Comparison of ENCODE assay signal across 15 cellular contexts in genomic region chr22:29330753-29331152, GRCh38. TPM values are rescaled to one million over a fixed set of nuclear protein-coding genes. Genes with fewer than 3 reads are reported as not detected.
DNase-seq lines count a peak whose midpoint lies in the region; ATAC-seq, FAIRE-seq and TF ChIP-seq lines count a peak whose summit lies in the region.
"Had no signal": no experiment of that assay in that cellular context is flagged by ENCODE, and none has a peak within 500 bp of the region (broad histone marks: within the 10 kb centered on the region; RNA-seq: fewer than 3 reads in every experiment).

No MANE protein-coding gene starts in this region.

- in situ Hi-C loops in HepG2 (cut with HindIII; ENCODE audit: extremely low pct_ligation_motif_present, low pct_unique_long_range_greater_than_20kb) = no loop called here

- no peak overlapping the region for H3K4me2 ChIP-seq in HepG2 (ENCODE audit: low read depth, low read length)

- FAIRE-seq in HepG2 (lab: Jason Lieb, UNC) = no peak
- no peak for FAIRE-seq in GM12891 (lab: Jason Lieb, UNC)
- FAIRE-seq: HTR-8/SVneo, keratinocyte had no signal

- H3K4me3 ChIP-seq in liver (ENCODE audit: low read depth in 1 of 3, low read length in 3 of 3) = no peak overlapping the region
- H3K4me3 ChIP-seq in HepG2 (replicated peaks in 1 of 3; ENCODE audit: insufficient read depth in 1 of 3, low read depth in 2 of 3, low read length in 3 of 3) = no peak overlapping the region
- no peak overlapping the region for H3K4me3 ChIP-seq in adrenal gland
- H3K4me3 ChIP-seq: upper lobe of right lung had no signal

- CTCF ChIA-PET in HepG2 (lab: Yijun Ruan, JAX; ENCODE audit: low intra/inter-chr PET ratio, low total read pairs) = no interaction called here

- peak in 1 of 2 donors; percentile 5 for TF ChIP-seq RAD21 in liver (IDR thresholded peaks at IDR 0.05)
- TF ChIP-seq RAD21 in HepG2 (CRISPR knock-in tag; IDR thresholded peaks at IDR 0.05) = no peak

- H4K20me1 ChIP-seq in HepG2 (ENCODE audit: insufficient read depth, low read length) = no peaks in the 10 kb centered on the region

- no peak overlapping the region for H2AFZ ChIP-seq in HepG2 (ENCODE audit: low read length)

- no peak for ATAC-seq in HepG2
- no peak for ATAC-seq in HG02763 (IDR thresholded peaks at IDR 0.05; ENCODE audit: unreplicated experiment)
- ATAC-seq: upper lobe of right lung had no signal

- no peaks in the 10 kb centered on the region for H3K79me2 ChIP-seq in HepG2 (ENCODE audit: insufficient read depth, low read length)

- peaks cover 3 to 20% (median 14%) of the 10 kb centered on the region in 4 donors for H3K4me1 ChIP-seq in liver (ENCODE audit: control insufficient read depth in 4 of 4, insufficient read depth in 4 of 4, low read length in 3 of 4)
- H3K4me1 ChIP-seq in HepG2 (ENCODE audit: insufficient read depth, low read length) = peaks cover 14% of the 10 kb centered on the region
- peaks cover 11 to 20% of the 10 kb centered on the region in 2 donors for H3K4me1 ChIP-seq in adrenal gland (replicated peaks in 1 of 2)
- H3K4me1 ChIP-seq: upper lobe of right lung had no signal

- DNase-seq in HepG2 (ENCODE audit: low spot score) (no peak), adrenal gland (peak; percentile 89 to 98 (median 97)), NCI-H1436 treated with DMSO at 0.1 percent for 48 hours (lab: John Stamatoyannopoulos, UW) (no peak), GM12891 (ENCODE audit: insufficient read length, low spot score) (no peak), NCI-H2081 (lab: John Stamatoyannopoulos, UW) (no peak)
- DNase-seq: activated CD4-positive, alpha-beta memory T cell treated with anti-CD3 and anti-CD28 coated beads for 36 hours; activated naive CD8-positive, alpha-beta T cell treated with anti-CD3 and anti-CD28 coated beads, Interleukin-2, amount 10 ng/mL, durations not matched to agents 7 days and 5 days; NCI-H2227 treated with DMSO at 0.1 percent for 48 hours; upper lobe of right lung had no signal

- no TSS peak for BruUV-seq in HepG2 (replicated peaks; lab: Mats Ljungman, UMichigan)

- no peak for TF ChIP-seq POLR2A in HepG2 (IDR thresholded peaks at IDR 0.05; ENCODE audit: insufficient read depth in 1 of 2, low read depth in 2 of 2, low read length in 2 of 2)
- peak in 1 of 2 donors; percentile 47 for TF ChIP-seq POLR2A in adrenal gland (IDR thresholded peaks at IDR 0.05)
- no peak for TF ChIP-seq POLR2A in GM12891 (IDR thresholded peaks at IDR 0.05; ENCODE audit: low read depth, low read length)

- H3K27ac ChIP-seq in liver (ENCODE audit: low read depth in 1 of 2, low read length in 2 of 2) (no peak overlapping the region), HepG2 (ENCODE audit: extremely low read length, insufficient read depth, low read length) (no peak overlapping the region), adrenal gland (peak overlapping the region; percentile 24 to 88 (median 46)), layer of hippocampus (ENCODE audit: low read depth, low read length) (peak overlapping the region; percentile 18)
- H3K27ac ChIP-seq: C4-2B, upper lobe of right lung had no signal

- H3K36me3 ChIP-seq in liver (ENCODE audit: control insufficient read depth in 4 of 4, insufficient read depth in 3 of 4, low read depth in 1 of 4, low read length in 3 of 4) = peaks cover 5 to 50% (median 10%) of the 10 kb centered on the region in 4 donors
- H3K36me3 ChIP-seq in HepG2 (replicated peaks in 1 of 2; ENCODE audit: control insufficient read depth in 1 of 2, insufficient read depth in 2 of 2, low read length in 2 of 2) = peaks cover 6 to 20% of the 10 kb centered on the region in 2 experiments
- peaks cover 0 to 75% of the 10 kb centered on the region in 2 donors for H3K36me3 ChIP-seq in adrenal gland (replicated peaks in 1 of 2)

- H3K9ac ChIP-seq in liver (ENCODE audit: low read depth in 1 of 2, low read length in 2 of 2) (no peak overlapping the region), HepG2 (ENCODE audit: insufficient read depth, low read depth, low read length) (no peak overlapping the region)

- 82% methylated on average over 9 of the region's 9 CpGs for WGBS in liver
- WGBS in HepG2 (ENCODE audit: low lambda C conversion rate) = 88% methylated on average over 7 of the region's 9 CpGs
- 15 to 55% (median 21%) methylated on average over 3 to 9 of the region's 9 CpGs for WGBS in adrenal gland, 4 donors

- no peak for TF ChIP-seq EP300 in HepG2 (IDR thresholded peaks at IDR 0.05; ENCODE audit: low read depth in 2 of 2, low read length in 2 of 2)
- TF ChIP-seq EP300 in HepG2 (CRISPR knock-in tag; IDR thresholded peaks at IDR 0.05; ENCODE audit: borderline replicate concordance) = no peak

- POLR2A ChIA-PET in HepG2 (lab: Yijun Ruan, JAX) = no interaction called here

- no peak for TF ChIP-seq CTCF in liver (IDR thresholded peaks at IDR 0.05; ENCODE audit: low read depth, low read length, missing input control)
- no peak for TF ChIP-seq CTCF in HepG2 (CRISPR knock-in tag; IDR thresholded peaks at IDR 0.05)
- no peak for TF ChIP-seq CTCF in adrenal gland (IDR thresholded peaks at IDR 0.05)

- H3K9me3 ChIP-seq in liver (ENCODE audit: control insufficient read depth in 4 of 4, low read length in 3 of 4) (no peaks in the 10 kb centered on the region), HepG2 (ENCODE audit: low read length) (no peaks in the 10 kb centered on the region), adrenal gland (replicated peaks in 1 of 3) (no peaks in the 10 kb centered on the region)
- H3K9me3 ChIP-seq: upper lobe of right lung had no signal

- H3K27me3 ChIP-seq in liver (ENCODE audit: control insufficient read depth in 4 of 4, insufficient read depth in 4 of 4, low read length in 3 of 4) (no peaks in the 10 kb centered on the region), HepG2 (ENCODE audit: control insufficient read depth in 1 of 2, insufficient read depth in 2 of 2, low read length in 2 of 2) (no peaks in the 10 kb centered on the region), adrenal gland (no peaks in the 10 kb centered on the region), layer of hippocampus (ENCODE audit: control insufficient read depth, insufficient read depth, low read length) (no peaks in the 10 kb centered on the region)
- H3K27me3 ChIP-seq: upper lobe of right lung had no signal

- intact Hi-C loops in HepG2 (cut with micrococcal nuclease; ENCODE audit: unreplicated experiment) = no loop called here
- intact Hi-C loops in adrenal gland (cut with DNase I) = no loop called here

RNA-seq across cellular contexts. Expression of gene RASL10A, which starts 15.3 kb away (rescaled TPM):
- total RNA-seq in liver (under 1 TPM; 0.75 to 0.79 TPM), HepG2 (2016; rRNA removed; fragmentation: Illumina TruSeq; extraction: Trizol) (0.22 TPM in 1 of 2 replicates, not detected in the other), adrenal gland (1 to 10 TPM in 7 of 8 donors, under 1 TPM in 1; 0.54 to 3.7 (median 1.8) TPM)
- polyA plus RNA-seq in liver (under 1 TPM; 0.10 to 0.20 TPM), HepG2 (2011; rRNA removed) (0.05 and 0.08 TPM in 2 replicates), adrenal gland (10 to 100 TPM in 1 of 3 donors, 1 to 10 TPM in 1, under 1 TPM in 1; 0.51 to 14.4 (median 9.1) TPM)
- not detected in 2 replicates for total RNA-seq in HepG2 (2016; cell fraction: cytosol; rRNA removed; fragmentation: Illumina TruSeq; extraction: Trizol; ENCODE audit: low read depth)
- total RNA-seq in HepG2 (2016; cell fraction: insoluble cytoplasmic fraction; rRNA removed; fragmentation: Illumina TruSeq; extraction: Trizol) = not detected in 2 replicates
- total RNA-seq in HepG2 (2016; cell fraction: membrane; rRNA removed; fragmentation: Illumina TruSeq; extraction: Trizol) = not detected in 2 replicates
- not detected in 2 replicates for total RNA-seq in HepG2 (2016; cell fraction: nucleus; rRNA removed; fragmentation: Illumina TruSeq; extraction: Trizol)
- 0.08 and 0.17 TPM in 2 replicates for polyA plus RNA-seq in HepG2 (2011; cell fraction: cytosol; rRNA removed)
- polyA plus RNA-seq in HepG2 (2011; cell fraction: nucleus; rRNA removed) = 0.40 and 1.6 TPM in 2 replicates
- not detected in 2 replicates for polyA plus RNA-seq in HepG2 (2012)
- not detected in 2 replicates for polyA plus RNA-seq in HepG2 (2016; cell fraction: cytosol; fragmentation: Illumina TruSeq; extraction: Trizol; ENCODE audit: low read depth)
- polyA plus RNA-seq in HepG2 (2016; cell fraction: insoluble cytoplasmic fraction; fragmentation: Illumina TruSeq; extraction: Trizol; ENCODE audit: low read depth) = not detected in 2 replicates
- not detected in 2 replicates for polyA plus RNA-seq in HepG2 (2016; cell fraction: membrane; fragmentation: Illumina TruSeq; extraction: Trizol; ENCODE audit: low read depth)
- polyA plus RNA-seq in HepG2 (2016; cell fraction: nucleus; fragmentation: Illumina TruSeq; extraction: Trizol; ENCODE audit: insufficient read depth, low read depth) = 1.5 TPM in 1 of 2 replicates, not detected in the other
- polyA minus RNA-seq in HepG2 (2011; rRNA and poly(A)+ RNA removed; ENCODE audit: low replicate concordance) = 0.09 TPM in 1 of 2 replicates, not detected in the other
- polyA minus RNA-seq in HepG2 (2011; cell fraction: cytosol; rRNA and poly(A)+ RNA removed) = not detected in 2 replicates
- polyA minus RNA-seq in HepG2 (2011; cell fraction: nucleus; rRNA and poly(A)+ RNA removed) = not detected in 2 replicates
- 0.63 TPM for polyA plus RNA-seq in GM12891 (2012; ENCODE audit: low read depth, missing spikeins)
- polyA plus RNA-seq: keratinocyte had no signal

RNA-seq across cellular contexts. Expression of gene GAS2L1, which starts 24.3 kb away (rescaled TPM):
- total RNA-seq in liver (10 to 100 TPM in 1 of 2 donors, 1 to 10 TPM in 1; 6.6 to 11.4 TPM), HepG2 (2016; rRNA removed; fragmentation: Illumina TruSeq; extraction: Trizol) (2.6 and 3.3 TPM in 2 replicates), adrenal gland (10 to 100 TPM; 29.7 to 87.3 (median 55.6) TPM)
- polyA plus RNA-seq in liver (10 to 100 TPM in 1 of 2 donors, 1 to 10 TPM in 1; 4.0 to 11.2 TPM), HepG2 (2011; rRNA removed) (1.8 and 2.2 TPM in 2 replicates), adrenal gland (10 to 100 TPM in 2 of 3 donors, 1 to 10 TPM in 1; 3.6 to 42.1 (median 33.1) TPM)
- total RNA-seq in HepG2 (2016; cell fraction: cytosol; rRNA removed; fragmentation: Illumina TruSeq; extraction: Trizol; ENCODE audit: low read depth) = 3.1 TPM in 2 replicates
- 1.9 and 3.4 TPM in 2 replicates for total RNA-seq in HepG2 (2016; cell fraction: insoluble cytoplasmic fraction; rRNA removed; fragmentation: Illumina TruSeq; extraction: Trizol)
- 6.6 and 6.7 TPM in 2 replicates for total RNA-seq in HepG2 (2016; cell fraction: membrane; rRNA removed; fragmentation: Illumina TruSeq; extraction: Trizol)
- total RNA-seq in HepG2 (2016; cell fraction: nucleus; rRNA removed; fragmentation: Illumina TruSeq; extraction: Trizol) = 2.1 and 2.7 TPM in 2 replicates
- 1.8 and 3.2 TPM in 2 replicates for polyA plus RNA-seq in HepG2 (2011; cell fraction: cytosol; rRNA removed)
- polyA plus RNA-seq in HepG2 (2011; cell fraction: nucleus; rRNA removed) = 6.0 and 8.0 TPM in 2 replicates
- polyA plus RNA-seq in HepG2 (2012) = 0.98 and 1.3 TPM in 2 replicates
- 4.1 and 4.7 TPM in 2 replicates for polyA plus RNA-seq in HepG2 (2016; cell fraction: cytosol; fragmentation: Illumina TruSeq; extraction: Trizol; ENCODE audit: low read depth)
- polyA plus RNA-seq in HepG2 (2016; cell fraction: insoluble cytoplasmic fraction; fragmentation: Illumina TruSeq; extraction: Trizol; ENCODE audit: low read depth) = 3.4 and 4.4 TPM in 2 replicates
- 7.9 and 8.8 TPM in 2 replicates for polyA plus RNA-seq in HepG2 (2016; cell fraction: membrane; fragmentation: Illumina TruSeq; extraction: Trizol; ENCODE audit: low read depth)
- 5.9 and 7.0 TPM in 2 replicates for polyA plus RNA-seq in HepG2 (2016; cell fraction: nucleus; fragmentation: Illumina TruSeq; extraction: Trizol; ENCODE audit: insufficient read depth, low read depth)
- polyA minus RNA-seq in HepG2 (2011; rRNA and poly(A)+ RNA removed; ENCODE audit: low replicate concordance) = 2.7 and 10.4 TPM in 2 replicates
- 1.5 and 1.6 TPM in 2 replicates for polyA minus RNA-seq in HepG2 (2011; cell fraction: cytosol; rRNA and poly(A)+ RNA removed)
- 1.9 and 3.5 TPM in 2 replicates for polyA minus RNA-seq in HepG2 (2011; cell fraction: nucleus; rRNA and poly(A)+ RNA removed)
- polyA plus RNA-seq in GM12891 (2012; ENCODE audit: low read depth, missing spikeins) = 0.21 TPM

RNA-seq across cellular contexts. Expression of gene AP1B1, which starts 57.6 kb away (rescaled TPM):
- total RNA-seq in liver = 10 to 100 TPM; 54.9 to 63.4 TPM
- polyA plus RNA-seq in liver = 10 to 100 TPM; 17.6 to 33.0 TPM
- 28.9 and 29.7 TPM in 2 replicates for total RNA-seq in HepG2 (2016; rRNA removed; fragmentation: Illumina TruSeq; extraction: Trizol)
- 5.7 and 5.9 TPM in 2 replicates for total RNA-seq in HepG2 (2016; cell fraction: cytosol; rRNA removed; fragmentation: Illumina TruSeq; extraction: Trizol; ENCODE audit: low read depth)
- 26.4 and 28.8 TPM in 2 replicates for total RNA-seq in HepG2 (2016; cell fraction: insoluble cytoplasmic fraction; rRNA removed; fragmentation: Illumina TruSeq; extraction: Trizol)
- 13.5 and 15.5 TPM in 2 replicates for total RNA-seq in HepG2 (2016; cell fraction: membrane; rRNA removed; fragmentation: Illumina TruSeq; extraction: Trizol)
- 18.1 and 19.1 TPM in 2 replicates for total RNA-seq in HepG2 (2016; cell fraction: nucleus; rRNA removed; fragmentation: Illumina TruSeq; extraction: Trizol)
- 26.0 and 26.6 TPM in 2 replicates for polyA plus RNA-seq in HepG2 (2011; rRNA removed)
- 16.8 and 22.0 TPM in 2 replicates for polyA plus RNA-seq in HepG2 (2011; cell fraction: cytosol; rRNA removed)
- polyA plus RNA-seq in HepG2 (2011; cell fraction: nucleus; rRNA removed) = 34.0 and 38.2 TPM in 2 replicates
- polyA plus RNA-seq in HepG2 (2012) = 20.3 and 22.7 TPM in 2 replicates
- polyA plus RNA-seq in HepG2 (2016; cell fraction: cytosol; fragmentation: Illumina TruSeq; extraction: Trizol; ENCODE audit: low read depth) = 4.3 and 4.6 TPM in 2 replicates
- 22.1 and 30.0 TPM in 2 replicates for polyA plus RNA-seq in HepG2 (2016; cell fraction: insoluble cytoplasmic fraction; fragmentation: Illumina TruSeq; extraction: Trizol; ENCODE audit: low read depth)
- 9.7 and 10.4 TPM in 2 replicates for polyA plus RNA-seq in HepG2 (2016; cell fraction: membrane; fragmentation: Illumina TruSeq; extraction: Trizol; ENCODE audit: low read depth)
- 30.2 and 32.6 TPM in 2 replicates for polyA plus RNA-seq in HepG2 (2016; cell fraction: nucleus; fragmentation: Illumina TruSeq; extraction: Trizol; ENCODE audit: insufficient read depth, low read depth)
- 92.9 and 98.5 TPM in 2 replicates for polyA minus RNA-seq in HepG2 (2011; rRNA and poly(A)+ RNA removed; ENCODE audit: low replicate concordance)
- 32.7 and 33.4 TPM in 2 replicates for polyA minus RNA-seq in HepG2 (2011; cell fraction: cytosol; rRNA and poly(A)+ RNA removed)
- 19.2 and 21.4 TPM in 2 replicates for polyA minus RNA-seq in HepG2 (2011; cell fraction: nucleus; rRNA and poly(A)+ RNA removed)
- total RNA-seq in adrenal gland = 100 to 1,000 TPM; 100 to 190 (median 121) TPM
- 10 to 100 TPM; 47.6 to 69.5 (median 55.8) TPM for polyA plus RNA-seq in adrenal gland
- polyA plus RNA-seq in GM12891 (2012; ENCODE audit: low read depth, missing spikeins) = 39.0 TPM

Comparison
In these comparisons a context has a peak if more than half of its experiments do, and no peak if none do; other contexts are left out.
1. H3K27ac ChIP-seq: peak in adrenal gland (5 of 5) and layer of hippocampus (single experiment); none in liver (0 of 2) and HepG2 (single experiment).
2. DNase-seq: peak in adrenal gland (7 of 7); none in HepG2 (single experiment), NCI-H1436 treated with DMSO at 0.1 percent for 48 hours (single experiment), GM12891 (single experiment) and NCI-H2081 (0 of 2).